ENCODE assay signal across 13 cellular contexts in the genomic region with DNA sequence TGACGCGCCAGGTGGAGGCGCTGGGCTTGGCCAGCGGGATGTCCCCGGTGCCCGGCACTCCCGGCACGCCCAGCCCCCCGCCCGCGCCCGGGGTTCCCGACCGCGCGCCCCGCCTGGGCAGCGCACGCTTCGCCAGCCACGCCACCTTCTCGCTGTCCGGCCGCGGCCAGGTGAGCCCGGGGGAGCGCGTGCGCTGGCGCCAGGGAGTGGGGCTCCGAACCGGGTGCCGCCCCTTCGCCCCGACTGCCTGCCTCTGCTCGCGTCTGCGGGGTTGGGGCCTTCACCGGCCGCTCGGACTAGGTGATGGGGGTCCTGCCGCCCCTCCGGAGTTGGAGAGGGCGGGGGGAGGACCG. TPM values are rescaled to one million over a fixed set of nuclear protein-coding genes. Genes with fewer than 3 reads are reported as not detected.
DNase-seq lines count a peak whose midpoint lies in the region; ATAC-seq and TF ChIP-seq lines count a peak whose summit lies in the region.
"Had no signal": no experiment of that assay in that cellular context is flagged by ENCODE, and none has a peak within 500 bp of the region (broad histone marks: within the 10 kb centered on the region; RNA-seq: fewer than 3 reads in every experiment).

No MANE protein-coding gene starts in this region.

- intact Hi-C loops in left cardiac atrium (cut with DNase I) (no loop called here), upper lobe of right lung (cut with DNase I) (no loop called here)

- DNase-seq in cardiac muscle cell (ENCODE audit: low read depth in 1 of 2, low spot score in 1 of 2) (no peak), left cardiac atrium (no peak), neural crest cell (ENCODE audit: low read depth, low spot score) (no peak), upper lobe of right lung (peak; percentile 64), HK-2 (ENCODE audit: unreplicated experiment) (no peak), hepatic stellate cell (ENCODE audit: low spot score) (no peak)
- DNase-seq: AML-193, dermis blood vessel endothelial cell, Karpas-422, SW 1271 had no signal

- peaks cover 11% of the 10 kb centered on the region for H3K4me1 Mint-ChIP-seq in neural crest cell

- H3K27ac ChIP-seq in cardiac muscle cell (peak overlapping the region; percentile 96), gastroesophageal sphincter (peak overlapping the region in 3 of 4 donors; percentile 66 to 86 (median 76)), upper lobe of right lung (no peak overlapping the region)

- H3K4me3 ChIP-seq in cardiac muscle cell (peak overlapping the region; percentile 94), gastroesophageal sphincter (peak overlapping the region; percentile 42 to 65), upper lobe of right lung (peak overlapping the region; percentile 56)

- TF ChIP-seq CTCF in cardiac muscle cell (IDR thresholded peaks at IDR 0.05; ENCODE audit: low read depth, low read length) (no peak), gastroesophageal sphincter (IDR thresholded peaks at IDR 0.05) (no peak), neural crest cell (conservative IDR thresholded peaks at IDR 0.05) (no peak), upper lobe of right lung (IDR thresholded peaks at IDR 0.05) (no peak)

- H3K36me3 Mint-ChIP-seq in neural crest cell (ENCODE audit: low read depth), result no peaks in the 10 kb centered on the region

- H3K27ac Mint-ChIP-seq in neural crest cell (ENCODE audit: unreplicated experiment), result no peak overlapping the region

- H3K9me3 Mint-ChIP-seq in neural crest cell, result no peaks in the 10 kb centered on the region

- ATAC-seq in left cardiac atrium (no peak), gastroesophageal sphincter (no peak), upper lobe of right lung (no peak), HG02885 (IDR thresholded peaks at IDR 0.05; ENCODE audit: poor library complexity, unreplicated experiment) (no peak)

- H3K9me3 ChIP-seq in cardiac muscle cell (ENCODE audit: low read depth) (no peaks in the 10 kb centered on the region), gastroesophageal sphincter (no peaks in the 10 kb centered on the region), upper lobe of right lung (no peaks in the 10 kb centered on the region)

- H3K4me3 Mint-ChIP-seq in neural crest cell, result peak overlapping the region; percentile 70

- no CpG with 5 or more reads among the region's 45 CpGs for WGBS in gastroesophageal sphincter (ENCODE audit: low coverage in 1 of 2), 2 donors

- H3K27me3 ChIP-seq in cardiac muscle cell (no peaks in the 10 kb centered on the region), gastroesophageal sphincter (peaks cover 59% of the 10 kb centered on the region), upper lobe of right lung (peaks cover 26% of the 10 kb centered on the region)

- H3K27me3 Mint-ChIP-seq in neural crest cell (ENCODE audit: low read depth), result peaks cover 40% of the 10 kb centered on the region

- TF ChIP-seq EP300 in gastroesophageal sphincter (IDR thresholded peaks at IDR 0.05), result no peak

- H3K4me1 ChIP-seq in cardiac muscle cell (ENCODE audit: low read depth) (peaks cover 58% of the 10 kb centered on the region), gastroesophageal sphincter (peaks cover 0 to 32% (median 5%) of the 10 kb centered on the region in 3 donors), upper lobe of right lung (peaks cover 15% of the 10 kb centered on the region)

- TF ChIP-seq POLR2A in gastroesophageal sphincter (IDR thresholded peaks at IDR 0.05), result no peak

- no peaks in the 10 kb centered on the region for H3K36me3 ChIP-seq in cardiac muscle cell
- no peaks in the 10 kb centered on the region for H3K36me3 ChIP-seq in gastroesophageal sphincter
- no peaks in the 10 kb centered on the region for H3K36me3 ChIP-seq in upper lobe of right lung

RNA-seq across cellular contexts. Expression of gene SMTNL2, which starts 0.5 kb away (rescaled TPM):
- 176 and 184 TPM in 2 replicates for total RNA-seq in cardiac muscle cell
- polyA plus RNA-seq in cardiac muscle cell, result 269 TPM in 2 replicates
- 10 to 100 TPM; 13.2 to 13.3 TPM for total RNA-seq in left cardiac atrium
- total RNA-seq in gastroesophageal sphincter, result 1 to 10 TPM; 2.0 to 5.2 (median 3.7) TPM
- 1.1 and 1.4 TPM in 2 replicates for total RNA-seq in neural crest cell
- 2.7 TPM for total RNA-seq in upper lobe of right lung

RNA-seq across cellular contexts. Expression of gene GGT6, which starts 24.4 kb away (rescaled TPM):
- total RNA-seq in cardiac muscle cell (not detected in 2 replicates), left cardiac atrium (not detected), gastroesophageal sphincter (1 to 10 TPM in 1 of 4 donors, under 1 TPM in 2, not detected in 1; 0.27 to 5.9 (median 0.47) TPM), neural crest cell (not detected in 2 replicates), upper lobe of right lung (5.6 TPM)
- not detected in 2 replicates for polyA plus RNA-seq in cardiac muscle cell
- total RNA-seq: dermis blood vessel endothelial cell, sciatic nerve had no signal

RNA-seq across cellular contexts. Expression of gene MYBBP1A, which starts 29.6 kb away (rescaled TPM):
- total RNA-seq in cardiac muscle cell (47.4 and 57.1 TPM in 2 replicates), left cardiac atrium (10 to 100 TPM; 17.6 to 34.9 TPM), gastroesophageal sphincter (10 to 100 TPM; 19.1 to 46.4 (median 40.9) TPM), neural crest cell (67.0 and 69.3 TPM in 2 replicates), upper lobe of right lung (46.7 TPM)
- polyA plus RNA-seq in cardiac muscle cell, result 51.5 and 69.3 TPM in 2 replicates

RNA-seq across cellular contexts. Expression of gene ALOX15, which starts 56.7 kb away (rescaled TPM):
- total RNA-seq in cardiac muscle cell (0.71 and 1.1 TPM in 2 replicates), left cardiac atrium (10 to 100 TPM in 1 of 2 donors, 1 to 10 TPM in 1; 4.7 to 11.7 TPM), gastroesophageal sphincter (under 1 TPM in 1 of 4 donors, not detected in 3; 0.12 TPM), neural crest cell (0.33 and 0.41 TPM in 2 replicates), upper lobe of right lung (1.7 TPM)
- polyA plus RNA-seq in cardiac muscle cell, result 1.5 TPM in 1 of 2 replicates, not detected in the other
- total RNA-seq: dermis blood vessel endothelial cell had no signal

Comparison
In these comparisons a context has a peak if more than half of its experiments do, and no peak if none do; other contexts are left out.
1. RNA of gene SMTNL2, which starts 0.5 kb away (total RNA-seq): 176 to 184 TPM in cardiac muscle cell; 13.2 to 13.3 TPM in left cardiac atrium, 2.0 to 5.2 TPM in gastroesophageal sphincter, 2.7 TPM in upper lobe of right lung (single experiment) and 1.1 to 1.4 TPM in neural crest cell; every median in the first group is over 10 times any median in the second.
2. Peak in every context shown above with its lines, with median percentiles within 50 percentile points of each other: H3K4me3 ChIP-seq.